Comparison of ENCODE assay signal across 11 cellular contexts in the genomic region with DNA sequence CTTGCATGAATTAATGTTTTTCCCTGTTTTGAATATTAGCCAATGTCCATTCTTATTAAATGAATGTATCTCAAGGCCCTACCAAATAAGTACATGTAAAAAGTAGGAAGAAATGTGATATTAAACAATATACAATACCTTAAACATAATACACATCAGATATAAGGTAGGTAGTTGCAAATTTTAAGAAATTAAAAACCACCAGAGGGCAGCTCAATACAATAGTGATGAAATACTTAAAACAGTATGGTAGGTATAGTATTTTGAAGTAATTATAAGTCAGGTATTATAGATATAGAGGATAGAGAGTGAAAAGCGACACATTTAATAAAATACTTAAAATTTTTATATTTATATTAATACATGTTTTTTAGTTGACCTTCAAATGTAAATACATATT. TPM values are rescaled to one million over a fixed set of nuclear protein-coding genes. Genes with fewer than 3 reads are reported as not detected.
A peak's percentile ranks its signal among the peaks of the same experiment; 100 is the strongest.
DNase-seq lines count a peak whose midpoint lies in the region; FAIRE-seq and TF ChIP-seq lines count a peak whose summit lies in the region.
"Had no signal": no experiment of that assay in that cellular context is flagged by ENCODE, and none has a peak within 500 bp of the region (broad histone marks: within the 10 kb centered on the region; RNA-seq: fewer than 3 reads in every experiment).

No MANE protein-coding gene starts in this region.

- no peak overlapping the region for H3K27ac ChIP-seq in mesenchymal stem cell (ENCODE audit: low read length, poor library complexity, severe bottlenecking)

- no peak overlapping the region for H2BK5ac ChIP-seq in mesenchymal stem cell (ENCODE audit: low read depth, low read length, poor library complexity, severe bottlenecking)

- H2AFZ ChIP-seq in mesenchymal stem cell (ENCODE audit: low read depth, low read length) = no peak overlapping the region

- H4K91ac ChIP-seq in mesenchymal stem cell (ENCODE audit: low read length) = no peak overlapping the region

- no peaks in the 10 kb centered on the region for H3K36me3 ChIP-seq in mesenchymal stem cell (ENCODE audit: control insufficient read depth in 1 of 2, insufficient read depth in 2 of 2, low read depth in 1 of 2, low read length in 2 of 2)

- H3K79me1 ChIP-seq in mesenchymal stem cell (replicated peaks; ENCODE audit: low read length, poor library complexity, severe bottlenecking) = no peaks in the 10 kb centered on the region

- no TSS peak for BruUV-seq in MCF 10A (replicated peaks; lab: Mats Ljungman, UMichigan)

- TF ChIP-seq CTCF in LNCaP clone FGC (IDR thresholded peaks at IDR 0.05; ENCODE audit: control insufficient read depth, extremely low read depth, insufficient read depth) (peak; percentile 26; the same call in 1 of the 2 replicates), MCF 10A (IDR thresholded peaks at IDR 0.05; ENCODE audit: unreplicated experiment) (peak; percentile 30)

- H3K9me3 Mint-ChIP-seq in MCF 10A (ENCODE audit: unreplicated experiment) = no peaks in the 10 kb centered on the region

- TF ChIP-seq POLR2A in GM12891 (IDR thresholded peaks at IDR 0.05; ENCODE audit: low read depth, low read length) = no peak

- H2BK120ac ChIP-seq in mesenchymal stem cell (ENCODE audit: low read depth, low read length) = no peak overlapping the region

- peaks cover 2% of the 10 kb centered on the region for H3K4me1 ChIP-seq in mesenchymal stem cell (ENCODE audit: control insufficient read depth, insufficient read depth, low read depth, low read length)

- no peak overlapping the region for H3K4me3 ChIP-seq in LNCaP clone FGC (ENCODE audit: low read depth, low read length)
- no peak overlapping the region for H3K4me3 ChIP-seq in mesenchymal stem cell (ENCODE audit: insufficient read depth in 1 of 2, low read depth in 1 of 2, low read length in 2 of 2)

- H3K27me3 Mint-ChIP-seq in MCF 10A (ENCODE audit: insufficient read depth, unreplicated experiment) = no peaks in the 10 kb centered on the region

- no peaks in the 10 kb centered on the region for H3K27me3 ChIP-seq in mesenchymal stem cell (ENCODE audit: control insufficient read depth in 1 of 2, insufficient read depth in 1 of 2, low read length in 2 of 2)

- no CpG with 5 or more reads among the region's 1 CpG for WGBS in mesenchymal stem cell

- intact Hi-C loops in MCF 10A (cut with micrococcal nuclease) = loop anchor here (1.0 to 2.0 kb wide), 2 partner anchors 42 to 77 kb away; no protein-coding TSS in a partner anchor

- no peak overlapping the region for H3K14ac ChIP-seq in mesenchymal stem cell (ENCODE audit: low read length in 2 of 2)

- POLR2A ChIA-PET in MCF 10A (lab: Yijun Ruan, JAX) = interaction anchor here (0.5 to 2.2 kb wide), 2 partner anchors 44 to 78 kb away, joined by 5 to 6 read pairs; partner anchors contain the start of gene CDK14

- no peak overlapping the region for H3K4me3 Mint-ChIP-seq in MCF 10A (ENCODE audit: unreplicated experiment)
- H3K4me3 Mint-ChIP-seq: immature natural killer cell had no signal

- no peak overlapping the region for H2BK12ac ChIP-seq in mesenchymal stem cell (ENCODE audit: low read length in 2 of 2)

- no peak for FAIRE-seq in GM12891 (lab: Jason Lieb, UNC)

- CTCF ChIA-PET in MCF 10A (lab: Yijun Ruan, JAX) = interaction anchor here (0.6 to 7.0 kb wide), 10 partner anchors 11 to 535 kb away, joined by 3 to 86 read pairs (median 4); partner anchors contain the start of gene CDK14

- H3K23ac ChIP-seq in mesenchymal stem cell (ENCODE audit: low read length in 2 of 2) = no peak overlapping the region

- no peak overlapping the region for H2AK5ac ChIP-seq in mesenchymal stem cell (ENCODE audit: low read length, severe bottlenecking)

- no peaks in the 10 kb centered on the region for H3K9me3 ChIP-seq in mesenchymal stem cell (ENCODE audit: control insufficient read depth, low read length)

- no peak overlapping the region for H2BK15ac ChIP-seq in mesenchymal stem cell (ENCODE audit: low read depth, poor library complexity, severe bottlenecking)

- H3K18ac ChIP-seq in mesenchymal stem cell (ENCODE audit: low read depth in 1 of 2, low read length in 2 of 2) = no peak overlapping the region

- H3K9ac ChIP-seq in mesenchymal stem cell (ENCODE audit: low read length) = no peak overlapping the region

- DNase-seq in DMS53 treated with DMSO at 0.1 percent for 48 hours (lab: John Stamatoyannopoulos, UW; ENCODE audit: unreplicated experiment) (peak; percentile 26), LNCaP clone FGC (ENCODE audit: low read depth) (no peak), MCF 10A (ENCODE audit: unreplicated experiment) (peak; percentile 34), mesenchymal stem cell (peak; percentile 11), GM12891 (ENCODE audit: insufficient read length, low spot score) (no peak), NCI-H2196 treated with DMSO at 0.1 percent for 48 hours (lab: John Stamatoyannopoulos, UW; ENCODE audit: unreplicated experiment) (no peak)
- DNase-seq in stimulated activated naive CD4-positive, alpha-beta T cell treated with Interleukin-2 at 50 U/mL for 16 hours (lab: John Stamatoyannopoulos, UW) = no peak
- DNase-seq in activated T-cell treated with anti-CD3 and anti-CD28 coated beads, Interleukin-2, amount 50 U/mL, for 1 hour = no peak
- DNase-seq: cerebellar nuclear complex; immature natural killer cell; stimulated activated naive CD4-positive, alpha-beta T cell had no signal

- no peak overlapping the region for H3K4ac ChIP-seq in mesenchymal stem cell (ENCODE audit: low read depth in 1 of 2, low read length in 2 of 2)

- H3K36me3 Mint-ChIP-seq in MCF 10A (ENCODE audit: insufficient read depth, unreplicated experiment) = no peaks in the 10 kb centered on the region
- H3K36me3 Mint-ChIP-seq: immature natural killer cell had no signal

- H3K27ac Mint-ChIP-seq in MCF 10A (ENCODE audit: low read depth, unreplicated experiment) = no peak overlapping the region
- H3K27ac Mint-ChIP-seq: immature natural killer cell had no signal

- H3K4me2 ChIP-seq in mesenchymal stem cell (ENCODE audit: low read length, poor library complexity, severe bottlenecking) = no peak overlapping the region

- H3K4me1 Mint-ChIP-seq in MCF 10A (ENCODE audit: insufficient read depth, unreplicated experiment) = no peaks in the 10 kb centered on the region
- H3K4me1 Mint-ChIP-seq: immature natural killer cell had no signal

- no peak overlapping the region for H4K8ac ChIP-seq in mesenchymal stem cell (ENCODE audit: low read length)

TF ChIP-seq in GM12891, 5 proteins besides CTCF, POLR2A, EP300 and RAD21:
- TF ChIP-seq SPI1 (IDR thresholded peaks at IDR 0.05; ENCODE audit: low read depth, low read length) (no peak), TAF1 (IDR thresholded peaks at IDR 0.05; ENCODE audit: low read depth, low read length) (no peak), POLR2AphosphoS5 (IDR thresholded peaks at IDR 0.05; ENCODE audit: low read depth, low read length) (no peak), PAX5 (IDR thresholded peaks at IDR 0.05; ENCODE audit: insufficient read depth, low read length, severe bottlenecking) (no peak), POU2F2 (IDR thresholded peaks at IDR 0.05; ENCODE audit: low read depth, low read length) (no peak)

RNA-seq across cellular contexts. Expression of gene CDK14, which starts 43.6 kb away (rescaled TPM):
- 21.2 and 32.0 TPM in 2 replicates for total RNA-seq in MCF 10A (2022)
- polyA plus RNA-seq in mesenchymal stem cell (2013, experiment 1 of 2) = 6.6 TPM
- polyA plus RNA-seq in mesenchymal stem cell (2013, experiment 2 of 2) = 6.1 TPM
- 4.6 TPM for polyA plus RNA-seq in GM12891 (2012; ENCODE audit: low read depth, missing spikeins)

Comparison
In these comparisons a context has a peak if more than half of its experiments do, and no peak if none do; other contexts are left out.
1. DNase-seq: peak in DMS53 treated with DMSO at 0.1 percent for 48 hours (single experiment), MCF 10A (single experiment) and mesenchymal stem cell (single experiment); none in LNCaP clone FGC (single experiment), stimulated activated naive CD4-positive, alpha-beta T cell treated with Interleukin-2 at 50 U/mL for 16 hours (single experiment), GM12891 (single experiment), activated T-cell treated with anti-CD3 and anti-CD28 coated beads, Interleukin-2, amount 50 U/mL, for 1 hour (single experiment) and NCI-H2196 treated with DMSO at 0.1 percent for 48 hours (single experiment).